ENCODE assay signal across 1 cellular context in the genomic region with DNA sequence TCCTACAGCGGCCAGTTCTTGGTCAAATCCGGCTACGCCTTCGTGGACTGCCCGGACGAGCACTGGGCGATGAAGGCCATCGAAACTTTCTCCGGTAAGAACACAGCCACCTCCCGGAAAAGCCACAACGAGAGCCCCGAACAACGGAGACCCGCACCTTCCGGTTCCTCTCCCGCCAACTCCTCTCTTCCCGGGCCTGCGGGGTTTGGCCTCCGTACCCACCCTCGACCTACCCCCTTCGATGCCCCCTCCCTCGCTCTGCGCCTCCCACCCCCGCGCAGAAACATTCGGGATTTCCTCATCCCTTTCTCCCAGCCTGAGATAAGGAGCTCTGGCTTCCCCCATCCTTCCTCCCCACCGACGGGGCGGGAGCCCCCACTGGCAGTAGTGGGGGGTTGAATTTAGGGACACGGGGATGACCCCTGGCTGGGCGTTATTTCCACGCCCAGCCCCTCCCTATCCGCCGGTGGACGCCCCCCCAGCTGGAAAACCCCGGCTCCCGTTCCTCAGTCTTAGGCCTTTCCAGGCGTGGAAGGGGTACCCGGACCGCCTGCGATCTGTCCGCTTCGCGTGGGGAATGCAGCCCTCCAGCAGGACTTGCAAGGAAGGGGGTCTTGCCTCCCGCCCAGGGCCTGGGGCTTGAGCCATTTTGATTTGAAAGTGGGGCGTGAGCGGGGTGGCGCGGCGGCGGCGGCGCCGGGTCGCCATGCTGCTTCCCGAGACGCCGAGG.
TF ChIP-seq lines count a peak whose summit lies in the region.

No MANE protein-coding gene starts in this region.

TF ChIP-seq in K562, 482 proteins besides CTCF, POLR2A, EP300 and RAD21 (continued from another document and continues in another):
- TF ChIP-seq PHF21A (IDR thresholded peaks at IDR 0.05; ENCODE audit: borderline replicate concordance, low read depth) (no peak), ZFP1 (CRISPR knock-in tag; IDR thresholded peaks at IDR 0.05) (no peak), ZNF766 (CRISPR knock-in tag; conservative IDR thresholded peaks at IDR 0.05) (no peak), ZNF696 (CRISPR knock-in tag; conservative IDR thresholded peaks at IDR 0.05) (no peak), POLR2B (IDR thresholded peaks at IDR 0.05; ENCODE audit: low read depth, partially characterized antibody) (no peak), ZBTB40 (IDR thresholded peaks at IDR 0.05) (peak; percentile 57), ZBTB40 (CRISPR knock-in tag; IDR thresholded peaks at IDR 0.05) (no peak), ZNF707 (CRISPR knock-in tag; conservative IDR thresholded peaks at IDR 0.05) (no peak), NR4A1 (CRISPR knock-in tag; IDR thresholded peaks at IDR 0.05) (no peak), NR4A1 (tag; IDR thresholded peaks at IDR 0.05) (no peak), POU5F1 (IDR thresholded peaks at IDR 0.05; ENCODE audit: borderline replicate concordance, low read depth, low read length, partially characterized antibody) (no peak), HIVEP1 (CRISPR knock-in tag; IDR thresholded peaks at IDR 0.05) (no peak), CC2D1A (IDR thresholded peaks at IDR 0.05) (no peak), ZBED1 (IDR thresholded peaks at IDR 0.05) (no peak), ZBTB8A (IDR thresholded peaks at IDR 0.05; ENCODE audit: partially characterized antibody) (no peak), RBM14 (IDR thresholded peaks at IDR 0.05; ENCODE audit: borderline replicate concordance, insufficient read depth, low read depth, low read length) (no peak), CBX3 (IDR thresholded peaks at IDR 0.05; ENCODE audit: borderline replicate concordance in 1 of 2, low read length in 2 of 2) (no peak), MYBL2 (IDR thresholded peaks at IDR 0.05; ENCODE audit: low read depth) (no peak), MYBL2 (CRISPR knock-in tag; IDR thresholded peaks at IDR 0.05; ENCODE audit: borderline replicate concordance) (no peak), TCF15 (CRISPR knock-in tag; IDR thresholded peaks at IDR 0.05) (no peak), ERF (CRISPR knock-in tag; IDR thresholded peaks at IDR 0.05) (no peak), BRD4 (IDR thresholded peaks at IDR 0.05) (peak; percentile 75), ZNF445 (CRISPR knock-in tag; IDR thresholded peaks at IDR 0.05; ENCODE audit: low read depth) (no peak), ZC3H4 (CRISPR knock-in tag; IDR thresholded peaks at IDR 0.05; ENCODE audit: borderline replicate concordance) (no peak), CREB3L1 (IDR thresholded peaks at IDR 0.05; ENCODE audit: borderline replicate concordance, low read depth) (no peak), TBL1XR1 (IDR thresholded peaks at IDR 0.05; ENCODE audit: low read length in 2 of 2) (no peak), SETDB1 (IDR thresholded peaks at IDR 0.05; ENCODE audit: low read length) (no peak), GABPB2 (CRISPR knock-in tag; conservative IDR thresholded peaks at IDR 0.05) (no peak), IRF1 (CRISPR knock-in tag; IDR thresholded peaks at IDR 0.05; ENCODE audit: borderline replicate concordance) (no peak), CGGBP1 (CRISPR knock-in tag; IDR thresholded peaks at IDR 0.05) (no peak), DMBX1 (CRISPR knock-in tag; IDR thresholded peaks at IDR 0.05; ENCODE audit: borderline replicate concordance) (no peak), ZNF217 (CRISPR knock-in tag; IDR thresholded peaks at IDR 0.05) (no peak), MECOM (CRISPR knock-in tag; IDR thresholded peaks at IDR 0.05) (no peak), MIER1 (IDR thresholded peaks at IDR 0.05; ENCODE audit: low read depth) (no peak), BCOR (IDR thresholded peaks at IDR 0.05) (no peak), ZNF644 (tag; IDR thresholded peaks at IDR 0.05; ENCODE audit: low read depth) (no peak), SREBF1 (IDR thresholded peaks at IDR 0.05; ENCODE audit: borderline replicate concordance, low read depth, low read length) (no peak), HLTF (IDR thresholded peaks at IDR 0.05) (no peak), RUNX1 (IDR thresholded peaks at IDR 0.05; ENCODE audit: low read depth) (no peak), NUFIP1 (IDR thresholded peaks at IDR 0.05; ENCODE audit: partially characterized antibody) (no peak), ARID3A (IDR thresholded peaks at IDR 0.05; ENCODE audit: borderline replicate concordance, low read depth, low read length) (no peak), FIP1L1 (IDR thresholded peaks at IDR 0.05; ENCODE audit: low read depth, low read length, poor library complexity, severe bottlenecking) (no peak), SMARCA4 (IDR thresholded peaks at IDR 0.05) (no peak), NRF1 (conservative IDR thresholded peaks at IDR 0.05 in 1 of 2, IDR thresholded peaks at IDR 0.05 in 1 of 2) (0 out of 4 replicates have a peak, but pooled peaks of 1 of the 2 experiments have one; percentile 6)
- TF ChIP-seq, protein P1, sequence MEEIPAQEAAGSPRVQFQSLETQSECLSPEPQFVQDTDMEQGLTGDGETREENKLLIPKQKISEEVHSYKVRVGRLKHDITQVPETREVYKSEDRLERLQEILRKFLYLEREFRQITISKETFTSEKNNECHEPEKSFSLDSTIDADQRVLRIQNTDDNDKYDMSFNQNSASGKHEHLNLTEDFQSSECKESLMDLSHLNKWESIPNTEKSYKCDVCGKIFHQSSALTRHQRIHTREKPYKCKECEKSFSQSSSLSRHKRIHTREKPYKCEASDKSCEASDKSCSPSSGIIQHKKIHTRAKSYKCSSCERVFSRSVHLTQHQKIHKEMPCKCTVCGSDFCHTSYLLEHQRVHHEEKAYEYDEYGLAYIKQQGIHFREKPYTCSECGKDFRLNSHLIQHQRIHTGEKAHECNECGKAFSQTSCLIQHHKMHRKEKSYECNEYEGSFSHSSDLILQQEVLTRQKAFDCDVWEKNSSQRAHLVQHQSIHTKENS (CRISPR knock-in tag; IDR thresholded peaks at IDR 0.05), result no peak
- TF ChIP-seq, protein P2, sequence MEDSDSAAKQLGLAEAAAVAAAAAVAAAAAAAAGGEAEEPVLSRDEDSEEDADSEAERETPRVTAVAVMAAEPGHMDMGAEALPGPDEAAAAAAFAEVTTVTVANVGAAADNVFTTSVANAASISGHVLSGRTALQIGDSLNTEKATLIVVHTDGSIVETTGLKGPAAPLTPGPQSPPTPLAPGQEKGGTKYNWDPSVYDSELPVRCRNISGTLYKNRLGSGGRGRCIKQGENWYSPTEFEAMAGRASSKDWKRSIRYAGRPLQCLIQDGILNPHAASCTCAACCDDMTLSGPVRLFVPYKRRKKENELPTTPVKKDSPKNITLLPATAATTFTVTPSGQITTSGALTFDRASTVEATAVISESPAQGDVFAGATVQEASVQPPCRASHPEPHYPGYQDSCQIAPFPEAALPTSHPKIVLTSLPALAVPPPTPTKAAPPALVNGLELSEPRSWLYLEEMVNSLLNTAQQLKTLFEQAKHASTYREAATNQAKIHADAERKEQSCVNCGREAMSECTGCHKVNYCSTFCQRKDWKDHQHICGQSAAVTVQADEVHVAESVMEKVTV (CRISPR knock-in tag; IDR thresholded peaks at IDR 0.05), result no peak
